Comparison of ENCODE assay signal across 20 cellular contexts in the genomic region with DNA sequence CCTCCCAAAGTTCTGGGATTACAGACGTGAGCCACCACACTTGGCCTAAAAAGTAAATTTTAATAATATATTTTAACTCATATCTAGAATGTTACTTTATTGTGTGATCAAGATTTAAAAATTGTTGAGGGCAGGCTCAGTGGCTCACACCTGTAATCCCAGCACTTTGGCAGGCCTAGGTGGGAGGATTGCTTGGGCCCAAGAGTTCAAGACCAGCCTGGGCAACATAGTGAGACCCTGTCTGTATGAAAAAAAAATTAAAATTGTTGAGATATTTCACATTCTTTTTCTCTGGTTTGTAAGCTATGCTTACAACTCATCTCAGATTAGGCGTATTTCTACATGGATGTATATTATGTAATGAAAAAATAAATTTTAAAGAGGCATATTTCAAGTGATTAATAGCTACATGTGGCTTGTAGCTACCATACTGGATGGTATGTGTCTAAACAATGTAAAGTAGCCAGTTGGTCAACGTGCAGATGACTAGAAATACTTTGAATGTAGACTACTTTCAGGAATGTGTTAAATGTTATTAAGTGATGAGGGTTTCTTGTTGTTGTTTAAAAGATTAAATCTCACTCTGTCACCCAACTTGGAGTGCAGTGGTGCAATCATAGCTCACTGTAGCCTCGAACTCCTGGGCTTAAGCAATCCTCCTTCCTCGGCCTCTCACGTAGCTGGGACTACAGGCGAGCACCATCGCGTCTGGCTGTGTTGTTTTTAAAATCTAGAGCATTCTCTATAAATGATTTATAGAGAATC. TPM values are rescaled to one million over a fixed set of nuclear protein-coding genes. Genes with fewer than 3 reads are reported as not detected.
A peak's percentile ranks its signal among the peaks of the same experiment; 100 is the strongest.
DNase-seq lines count a peak whose midpoint lies in the region; ATAC-seq and TF ChIP-seq lines count a peak whose summit lies in the region.
"Had no signal": no experiment of that assay in that cellular context is flagged by ENCODE, and none has a peak within 500 bp of the region (broad histone marks: within the 10 kb centered on the region; RNA-seq: fewer than 3 reads in every experiment).

No MANE protein-coding gene starts in this region.

- peaks cover 24% of the 10 kb centered on the region for H4K20me1 ChIP-seq in mammary epithelial cell (ENCODE audit: insufficient read depth, low read length)

- H3K79me2 ChIP-seq in mammary epithelial cell (ENCODE audit: insufficient read depth, low read length) = peaks cover 100% of the 10 kb centered on the region

- H3K27me3 ChIP-seq in mammary epithelial cell (ENCODE audit: insufficient read depth, low read length) = no peaks in the 10 kb centered on the region
- H3K27me3 ChIP-seq: MG63 had no signal

- no peak overlapping the region for H3K9ac ChIP-seq in mammary epithelial cell (ENCODE audit: insufficient read depth, low read length)

- H3K4me3 Mint-ChIP-seq in MCF 10A (ENCODE audit: unreplicated experiment) (no peak overlapping the region), T-helper 17 cell (peak overlapping the region; percentile 55), type B pancreatic cell (peak overlapping the region; percentile 25)

- WGBS in mammary epithelial cell (ENCODE audit: low coverage, missing lambda C conversion rate) = 84% methylated on average over 9 of the region's 9 CpGs

- DNase-seq in mammary epithelial cell (no peak), MCF 10A (ENCODE audit: unreplicated experiment) (no peak), T-helper 17 cell (no peak), left colon (no peak), type B pancreatic cell (ENCODE audit: extremely low spot score, unreplicated experiment) (no peak), amygdala (lab: John Stamatoyannopoulos, UW) (no peak), NCI-H2081 treated with DMSO at 0.1 percent for 48 hours (lab: John Stamatoyannopoulos, UW) (no peak), iPS-NIHi7 (ENCODE audit: extremely low spot score) (no peak)
- DNase-seq: Caco-2, DMS53, GDM1, KBM-7, MG63, NCI-H1105 treated with DMSO at 0.1 percent for 48 hours, NCI-H187 treated with DMSO at 0.1 percent for 48 hours, NCI-H2171, NCI-H774, SHP77 had no signal

- H3K36me3 ChIP-seq in mammary epithelial cell (ENCODE audit: insufficient read depth, low read length) = peaks cover 3% of the 10 kb centered on the region

- dilution Hi-C loops in mammary epithelial cell (cut with HindIII; ENCODE audit: low sequenced_read_pairs) = no loop called here

- in situ Hi-C loops in mammary epithelial cell (cut with MboI; ENCODE audit: low sequenced_read_pairs in 2 of 2) = loop anchor here in 1 of 2 donors (5.0 kb wide), 1 partner anchor 47 kb away; no protein-coding TSS in a partner anchor

- no peak for TF ChIP-seq CTCF in mammary epithelial cell (conservative IDR thresholded peaks at IDR 0.05 in 1 of 2, IDR thresholded peaks at IDR 0.05 in 1 of 2; ENCODE audit: extremely low read depth in 1 of 2, insufficient read depth in 1 of 2, low read depth in 1 of 2, low read length in 2 of 2)
- no peak for TF ChIP-seq CTCF in MCF 10A (IDR thresholded peaks at IDR 0.05; ENCODE audit: unreplicated experiment)
- TF ChIP-seq CTCF in type B pancreatic cell (conservative IDR thresholded peaks at IDR 0.05) = no peak

- H3K27ac ChIP-seq in mammary epithelial cell (ENCODE audit: insufficient read depth, low read depth, low read length) = no peak overlapping the region
- H3K27ac ChIP-seq: C4-2B had no signal

- POLR2A ChIA-PET in MCF 10A (lab: Yijun Ruan, JAX) = interaction anchor here (0.7 to 1.9 kb wide), 5 partner anchors 24 to 60 kb away, joined by 3 to 7 read pairs (median 3); no protein-coding TSS in a partner anchor

- no peak overlapping the region for H2AFZ ChIP-seq in mammary epithelial cell (ENCODE audit: low read depth, low read length)

- no TSS peak for BruUV-seq in mammary epithelial cell (replicated peaks; lab: Mats Ljungman, UMichigan)
- no TSS peak for BruUV-seq in MCF 10A (replicated peaks; lab: Mats Ljungman, UMichigan)

- peak overlapping the region; percentile 3 for H3K4me2 ChIP-seq in mammary epithelial cell (ENCODE audit: insufficient read depth, low read depth, low read length)

- intact Hi-C loops in mammary epithelial cell (cut with micrococcal nuclease) = loop anchor here (5.0 kb wide), 1 partner anchor 98 kb away; no protein-coding TSS in a partner anchor
- intact Hi-C loops in MCF 10A (cut with micrococcal nuclease) = no loop called here
- intact Hi-C loops in left colon (cut with DNase I, micrococcal nuclease) = no loop called here

- H3K4me1 ChIP-seq in mammary epithelial cell (ENCODE audit: insufficient read depth, low read length) = peaks cover 18% of the 10 kb centered on the region

- CTCF ChIA-PET in mammary epithelial cell (lab: Charles Lee; ENCODE audit: low non-redundant PET) = no interaction called here
- CTCF ChIA-PET in MCF 10A (lab: Yijun Ruan, JAX) = interaction anchor here (0.6 to 1.3 kb wide), 4 partner anchors 18 to 48 kb away, joined by 3 to 7 read pairs (median 3); no protein-coding TSS in a partner anchor

- no peaks in the 10 kb centered on the region for H3K9me3 ChIP-seq in mammary epithelial cell (replicated peaks; ENCODE audit: insufficient read depth, low read length)
- H3K9me3 ChIP-seq in T-helper 17 cell (ENCODE audit: control insufficient read depth, low read length, poor library complexity, severe bottlenecking) = no peaks in the 10 kb centered on the region
- H3K9me3 ChIP-seq: Caco-2, MG63 had no signal

- H3K9me3 Mint-ChIP-seq in MCF 10A (ENCODE audit: unreplicated experiment) (no peaks in the 10 kb centered on the region), type B pancreatic cell (no peaks in the 10 kb centered on the region)

- H3K4me1 Mint-ChIP-seq in MCF 10A (ENCODE audit: insufficient read depth, unreplicated experiment) = peaks cover 24% of the 10 kb centered on the region
- H3K4me1 Mint-ChIP-seq in T-helper 17 cell = peaks cover 57% of the 10 kb centered on the region
- peaks cover 24% of the 10 kb centered on the region for H3K4me1 Mint-ChIP-seq in type B pancreatic cell (ENCODE audit: unreplicated experiment)

- H3K27me3 Mint-ChIP-seq in MCF 10A (ENCODE audit: insufficient read depth, unreplicated experiment) (no peaks in the 10 kb centered on the region), T-helper 17 cell (no peaks in the 10 kb centered on the region), type B pancreatic cell (no peaks in the 10 kb centered on the region)

- no peak overlapping the region for H3K4me3 ChIP-seq in mammary epithelial cell (replicated peaks in 1 of 3; ENCODE audit: insufficient read depth in 1 of 3, low read depth in 2 of 3, low read length in 3 of 3)
- H3K4me3 ChIP-seq: MG63 had no signal

- ATAC-seq in T-helper 17 cell (no peak), left colon (peak; percentile 47)
- ATAC-seq: Panc1 had no signal

- H3K36me3 Mint-ChIP-seq in MCF 10A (ENCODE audit: insufficient read depth, unreplicated experiment) = peaks cover 60% of the 10 kb centered on the region
- no peaks in the 10 kb centered on the region for H3K36me3 Mint-ChIP-seq in T-helper 17 cell (ENCODE audit: low read depth)
- peaks cover 25% of the 10 kb centered on the region for H3K36me3 Mint-ChIP-seq in type B pancreatic cell

- H3K27ac Mint-ChIP-seq in MCF 10A (ENCODE audit: low read depth, unreplicated experiment) (no peak overlapping the region), T-helper 17 cell (no peak overlapping the region), type B pancreatic cell (no peak overlapping the region)

RNA-seq across cellular contexts. Expression of gene RAB10, which starts 5.9 kb away (rescaled TPM):
- total RNA-seq in mammary epithelial cell (100 to 1,000 TPM; 127 to 188 TPM), MCF 10A (2022) (139 and 147 TPM in 2 replicates), T-helper 17 cell (10 to 100 TPM; 41.2 to 42.9 TPM), left colon (100 to 1,000 TPM; 171 to 173 TPM), type B pancreatic cell (ENCODE audit: low replicate concordance) (143 and 186 TPM in 2 replicates)
- polyA plus RNA-seq in mammary epithelial cell = 94.8 TPM
- 49.8 TPM for polyA minus RNA-seq in mammary epithelial cell

RNA-seq across cellular contexts. Expression of gene KIF3C, which starts 57.5 kb away (rescaled TPM):
- 10 to 100 TPM; 30.7 to 35.3 TPM for total RNA-seq in mammary epithelial cell
- 9.1 TPM for polyA plus RNA-seq in mammary epithelial cell
- polyA minus RNA-seq in mammary epithelial cell = 30.3 TPM
- 0.91 and 2.0 TPM in 2 replicates for total RNA-seq in MCF 10A (2022)
- 10 to 100 TPM in 1 of 2 donors, 1 to 10 TPM in 1; 2.6 to 10.3 TPM for total RNA-seq in T-helper 17 cell
- total RNA-seq in left colon = 1 to 10 TPM; 2.0 to 2.3 TPM
- 15.4 and 25.5 TPM in 2 replicates for total RNA-seq in type B pancreatic cell (ENCODE audit: low replicate concordance)
